Comparison of ENCODE assay signal across 18 cellular contexts in the genomic region with DNA sequence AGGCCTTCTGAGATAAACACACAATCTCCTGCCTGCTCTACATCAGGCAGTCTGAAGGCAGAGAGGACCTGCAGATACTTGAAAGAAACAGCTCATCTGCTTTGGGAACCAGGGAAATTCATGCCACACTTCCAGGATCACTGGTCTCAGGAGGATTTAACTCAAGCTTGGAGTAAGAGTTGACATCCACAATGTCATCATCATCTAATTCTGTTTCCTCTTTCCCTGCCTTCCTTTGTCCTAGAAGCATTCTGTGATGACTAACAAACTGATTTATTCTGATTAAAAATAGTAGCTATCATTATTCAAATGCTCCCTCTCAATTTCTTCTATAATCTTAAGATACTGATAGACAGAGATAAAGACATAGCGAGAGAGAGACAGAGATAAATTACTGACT.
"Had no signal": no experiment of that assay in that cellular context is flagged by ENCODE, and none has a peak within 500 bp of the region (broad histone marks: within the 10 kb centered on the region; RNA-seq: fewer than 3 reads in every experiment).

No MANE protein-coding gene starts in this region.

- ATAC-seq: heart left ventricle; left lobe of liver; mucosa of descending colon; naive thymus-derived CD8-positive, alpha-beta T cell; right cardiac atrium; stimulated activated effector memory CD8-positive, alpha-beta T cell treated with anti-CD3 and anti-CD28 coated beads, Interleukin-12 subunit alpha, Interleukin-12 subunit beta, amount 100 ng/mL, for 72 hours; stimulated activated naive CD8-positive, alpha-beta T cell treated with anti-CD3 and anti-CD28 coated beads, Interleukin-15, Interleukin-2, amounts not matched to agents 100 U/mL and 50 U/mL, for 24 hours; upper lobe of right lung had no signal

- DNase-seq: central memory CD4-positive, alpha-beta T cell; effector CD4-positive, alpha-beta T cell; endodermal cell; heart left ventricle; hypothalamus; mammary epithelial cell; mucosa of descending colon; naive thymus-derived CD8-positive, alpha-beta T cell; ovary; right cardiac atrium; stimulated activated CD4-positive, alpha-beta T cell treated with anti-CD3 and anti-CD28 coated beads, Interleukin-4, amount 100 ng/mL, for 1 hour; stimulated activated CD8-positive, alpha-beta memory T cell treated with anti-CD3 and anti-CD28 coated beads, Interleukin-4, amount 100 ng/mL, for 48 hours; stimulated activated naive CD8-positive, alpha-beta T cell treated with anti-CD3 and anti-CD28 coated beads, Interleukin-15, Interleukin-2, amounts not matched to agents 100 U/mL and 50 U/mL, for 24 hours; tibial artery; upper lobe of right lung had no signal

- H3K36me3 ChIP-seq: heart left ventricle, ovary, tibial artery, upper lobe of right lung had no signal

- H3K4me1 ChIP-seq: heart left ventricle, tibial artery, upper lobe of right lung had no signal

- H3K9me3 ChIP-seq: heart left ventricle, mucosa of descending colon, ovary, tibial artery, upper lobe of right lung had no signal

- H3K27me3 ChIP-seq: heart left ventricle, ovary, tibial artery, upper lobe of right lung had no signal

- H3K4me3 ChIP-seq: coronary artery, heart left ventricle, mucosa of descending colon, ovary, tibial artery, upper lobe of right lung had no signal

- H3K27ac ChIP-seq: coronary artery, heart left ventricle, ovary, tibial artery, upper lobe of right lung had no signal
